Comparison of ENCODE assay signal across 13 cellular contexts in genomic region chr13:107233541-107233940, GRCh38.
A peak's percentile ranks its signal among the peaks of the same experiment; 100 is the strongest.
DNase-seq lines count a peak whose midpoint lies in the region; ATAC-seq lines count a peak whose summit lies in the region.
"Had no signal": no experiment of that assay in that cellular context is flagged by ENCODE, and none has a peak within 500 bp of the region (broad histone marks: within the 10 kb centered on the region; RNA-seq: fewer than 3 reads in every experiment).

No MANE protein-coding gene starts in this region.

- peak; percentile 52 for DNase-seq in Ammon's horn (ENCODE audit: low spot score)
- peak; percentile 44 for DNase-seq in DMS153 (lab: John Stamatoyannopoulos, UW)
- peak; percentile 25 for DNase-seq in NCI-H345 treated with DMSO at 0.1 percent for 48 hours (lab: John Stamatoyannopoulos, UW; ENCODE audit: unreplicated experiment)
- DNase-seq in cerebellum (ENCODE audit: low spot score): peak; percentile 17
- DNase-seq in iPS-NIHi11 (ENCODE audit: low spot score): no peak
- DNase-seq in CD1c-positive myeloid dendritic cell (ENCODE audit: extremely low spot score): no peak
- DNase-seq: DND-41, H7, HFFc6, IMR-90, NCI-H2171 treated with DMSO at 0.1 percent for 48 hours, NCI-H82 had no signal

- no peak for ATAC-seq in GM19467 (IDR thresholded peaks at IDR 0.05; ENCODE audit: unreplicated experiment)

Comparison
In these comparisons a context has a peak if more than half of its experiments do, and no peak if none do; other contexts are left out.
1. DNase-seq: peak in Ammon's horn (single experiment), DMS153 (single experiment), NCI-H345 treated with DMSO at 0.1 percent for 48 hours (single experiment) and cerebellum (single experiment); none in iPS-NIHi11 (single experiment) and CD1c-positive myeloid dendritic cell (single experiment).